8 cellular contexts compared by ENCODE assay signal in genomic region chr7:127413962-127414361, GRCh38. TPM values are rescaled to one million over a fixed set of nuclear protein-coding genes. Genes with fewer than 3 reads are reported as not detected.
DNase-seq lines count a peak whose midpoint lies in the region; ATAC-seq lines count a peak whose summit lies in the region.

No MANE protein-coding gene starts in this region.

- peak overlapping the region; percentile 40 to 87 (median 72) for H3K4me3 Mint-ChIP-seq in naive thymus-derived CD8-positive, alpha-beta T cell

- POLR2A ChIA-PET in naive thymus-derived CD8-positive, alpha-beta T cell (lab: Charles Lee) = interaction anchor here (0.5 to 4.3 kb wide), 9 partner anchors 9 to 443 kb away, joined by 3 to 115 read pairs (median 5); partner anchors contain the start of gene ZNF800

- H3K4me1 Mint-ChIP-seq in naive thymus-derived CD8-positive, alpha-beta T cell = peaks cover 27 to 81% (median 76%) of the 10 kb centered on the region in 4 donors

- DNase-seq in activated CD4-positive, CD25-positive, alpha-beta regulatory T cell treated with anti-CD3 and anti-CD28 coated beads, Interleukin-2, amount 50 U/mL, for 72 hours = no peak
- DNase-seq in Kasumi-1 (lab: John Stamatoyannopoulos, UW) (peak; percentile 24 to 28), amniotic stem cell (lab: John Stamatoyannopoulos, UW) (no peak)
- DNase-seq in naive thymus-derived CD8-positive, alpha-beta T cell = peak in 3 of 10 donors; percentile 53 to 78 (median 73)
- no peak for DNase-seq in stimulated activated CD4-positive, alpha-beta T cell treated with anti-CD3 and anti-CD28 coated beads, Interleukin-2, amount 100 ng/mL, for 24 hours
- DNase-seq in stimulated activated CD8-positive, alpha-beta memory T cell treated with anti-CD3 and anti-CD28 coated beads, Interleukin-4, amount 100 ng/mL, for 48 hours = no peak

- no peaks in the 10 kb centered on the region for H3K27me3 Mint-ChIP-seq in naive thymus-derived CD8-positive, alpha-beta T cell

- ATAC-seq in activated CD4-positive, CD25-positive, alpha-beta regulatory T cell treated with anti-CD3 and anti-CD28 coated beads, Interleukin-2, amount 50 U/mL, for 24 hours = peak; percentile 74 to 76
- peak; percentile 62 for ATAC-seq in HG02759 (IDR thresholded peaks at IDR 0.05; ENCODE audit: unreplicated experiment)
- ATAC-seq in naive thymus-derived CD8-positive, alpha-beta T cell = peak; percentile 88

- peaks cover 0 to 10% (median 0%) of the 10 kb centered on the region in 9 donors for H3K9me3 Mint-ChIP-seq in naive thymus-derived CD8-positive, alpha-beta T cell

- H3K36me3 Mint-ChIP-seq in naive thymus-derived CD8-positive, alpha-beta T cell = peaks cover 0 to 5% (median 0%) of the 10 kb centered on the region in 3 donors

- peak overlapping the region; percentile 92 to 99 (median 94) for H3K27ac Mint-ChIP-seq in naive thymus-derived CD8-positive, alpha-beta T cell

RNA-seq across cellular contexts. Expression of gene ZNF800, which starts 21.5 kb away (rescaled TPM):
- total RNA-seq in naive thymus-derived CD8-positive, alpha-beta T cell = 10 to 100 TPM; 78.5 to 85.7 TPM
- polyA plus RNA-seq in naive thymus-derived CD8-positive, alpha-beta T cell = 10 to 100 TPM; 50.0 to 61.3 (median 55.0) TPM

Comparison
In these comparisons a context has a peak if more than half of its experiments do, and no peak if none do; other contexts are left out.
1. DNase-seq: peak in Kasumi-1 (2 of 2); none in activated CD4-positive, CD25-positive, alpha-beta regulatory T cell treated with anti-CD3 and anti-CD28 coated beads, Interleukin-2, amount 50 U/mL, for 72 hours (single experiment), stimulated activated CD4-positive, alpha-beta T cell treated with anti-CD3 and anti-CD28 coated beads, Interleukin-2, amount 100 ng/mL, for 24 hours (0 of 2), stimulated activated CD8-positive, alpha-beta memory T cell treated with anti-CD3 and anti-CD28 coated beads, Interleukin-4, amount 100 ng/mL, for 48 hours (single experiment) and amniotic stem cell (single experiment).
2. Peak in every context shown above with its lines, with median percentiles within 50 percentile points of each other: ATAC-seq.